8 cellular contexts compared by ENCODE assay signal in the genomic region with DNA sequence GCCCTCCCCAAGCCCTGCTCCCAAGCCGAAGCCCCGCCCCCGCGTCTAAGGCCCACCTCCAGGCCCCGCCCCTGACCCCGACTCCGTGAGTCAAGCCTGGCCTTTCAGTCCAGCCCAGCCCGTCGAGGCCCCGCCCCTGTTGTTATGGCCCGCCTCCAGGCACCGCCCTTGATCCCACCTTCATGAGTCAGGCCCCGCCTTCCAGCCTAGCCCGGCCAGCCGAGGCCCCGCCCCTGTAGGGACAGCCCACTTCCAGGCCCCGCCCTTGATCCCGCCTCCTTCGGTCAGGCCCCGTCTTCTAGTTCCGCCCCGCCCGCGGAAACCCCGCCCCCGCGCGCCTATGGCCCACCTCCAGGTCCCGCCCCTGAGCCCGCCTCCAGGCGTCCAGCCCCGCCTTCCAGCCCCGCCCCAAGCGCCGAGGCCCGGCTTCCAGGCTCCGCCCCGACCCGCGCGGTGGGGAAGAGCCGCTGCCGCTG. TPM values are rescaled to one million over a fixed set of nuclear protein-coding genes. Genes with fewer than 3 reads are reported as not detected.
DNase-seq lines count a peak whose midpoint lies in the region; ATAC-seq lines count a peak whose summit lies in the region.

No MANE protein-coding gene starts in this region.

- H3K9me3 ChIP-seq in effector memory CD4-positive, alpha-beta T cell (ENCODE audit: control insufficient read depth, low read length): no peaks in the 10 kb centered on the region

- ATAC-seq in GM21381 (IDR thresholded peaks at IDR 0.05; ENCODE audit: unreplicated experiment): peak; percentile 87
- ATAC-seq in memory B cell (ENCODE audit: low read depth): peak; percentile 83

- H3K27me3 ChIP-seq in effector memory CD4-positive, alpha-beta T cell (replicated peaks; ENCODE audit: control insufficient read depth, insufficient read depth, low read length, poor library complexity, severe bottlenecking): no peaks in the 10 kb centered on the region

- peak overlapping the region; percentile 93 for H3K4me3 ChIP-seq in effector memory CD4-positive, alpha-beta T cell (ENCODE audit: insufficient read depth, low read depth, low read length, poor library complexity, severe bottlenecking)

- peaks cover 10% of the 10 kb centered on the region for H3K36me3 Mint-ChIP-seq in memory B cell

- peak overlapping the region; percentile 80 for H3K4me3 Mint-ChIP-seq in memory B cell

- DNase-seq in CMK (ENCODE audit: low read depth) (peak; percentile 100), HT1080 (ENCODE audit: low read depth) (peak; percentile 94), memory B cell (ENCODE audit: low spot score in 2 of 2) (peak; percentile 100)
- DNase-seq in NK-92 treated with Interleukin-12 subunit alpha and Interleukin-12 subunit beta, amount 100 ng/mL, for 24 hours (lab: John Stamatoyannopoulos, UW): peak; percentile 92
- peak; percentile 99 for DNase-seq in activated CD8-positive, alpha-beta memory T cell treated with anti-CD3 and anti-CD28 coated beads for 4 hours (ENCODE audit: low read depth in 2 of 2)
- peak; percentile 100 for DNase-seq in effector memory CD4-positive, alpha-beta T cell
- DNase-seq in stimulated activated CD4-positive, alpha-beta T cell treated with anti-CD3 and anti-CD28 coated beads, TNF-alpha, amount 100 ng/mL, for 48 hours (ENCODE audit: low read depth in 3 of 3): peak; percentile 99

- H3K4me1 Mint-ChIP-seq in memory B cell: peaks cover 21% of the 10 kb centered on the region

- H3K4me1 ChIP-seq in effector memory CD4-positive, alpha-beta T cell (ENCODE audit: control insufficient read depth, insufficient read depth, low read length, poor library complexity, severe bottlenecking): peaks cover 18% of the 10 kb centered on the region

- H3K27ac Mint-ChIP-seq in memory B cell: peak overlapping the region; percentile 28

- H3K27ac ChIP-seq in effector memory CD4-positive, alpha-beta T cell (ENCODE audit: insufficient read depth, low read length, poor library complexity, severe bottlenecking): peak overlapping the region; percentile 70

- no peaks in the 10 kb centered on the region for H3K36me3 ChIP-seq in effector memory CD4-positive, alpha-beta T cell (ENCODE audit: control insufficient read depth, insufficient read depth, low read length)

- H3K9me3 Mint-ChIP-seq in memory B cell: no peaks in the 10 kb centered on the region

- no peaks in the 10 kb centered on the region for H3K27me3 Mint-ChIP-seq in memory B cell

RNA-seq across cellular contexts. Expression of gene DOP1B, which starts 0.2 kb away (rescaled TPM):
- 4.7 and 7.8 TPM in 2 replicates for total RNA-seq in HT1080 (2014; rRNA removed; shearing (Covaris generic))
- 7.8 and 11.8 TPM in 2 replicates for polyA plus RNA-seq in HT1080 (2015; cell fraction: cytosol; rRNA removed)
- polyA plus RNA-seq in HT1080 (2015; cell fraction: nucleus; rRNA removed): 19.7 and 29.2 TPM in 2 replicates

RNA-seq across cellular contexts. Expression of gene CBR3, which starts 21.5 kb away (rescaled TPM):
- 15.2 and 15.6 TPM in 2 replicates for total RNA-seq in HT1080 (2014; rRNA removed; shearing (Covaris generic))
- polyA plus RNA-seq in HT1080 (2015; cell fraction: cytosol; rRNA removed): 11.7 and 13.1 TPM in 2 replicates
- 4.6 and 6.5 TPM in 2 replicates for polyA plus RNA-seq in HT1080 (2015; cell fraction: nucleus; rRNA removed)

Comparison
In these comparisons a context has a peak if more than half of its experiments do, and no peak if none do; other contexts are left out.
1. Peak in every context shown above with its lines: DNase-seq, ATAC-seq, H3K4me3 ChIP-seq and H3K27ac ChIP-seq.